ENCODE assay signal across 8 cellular contexts in the genomic region with DNA sequence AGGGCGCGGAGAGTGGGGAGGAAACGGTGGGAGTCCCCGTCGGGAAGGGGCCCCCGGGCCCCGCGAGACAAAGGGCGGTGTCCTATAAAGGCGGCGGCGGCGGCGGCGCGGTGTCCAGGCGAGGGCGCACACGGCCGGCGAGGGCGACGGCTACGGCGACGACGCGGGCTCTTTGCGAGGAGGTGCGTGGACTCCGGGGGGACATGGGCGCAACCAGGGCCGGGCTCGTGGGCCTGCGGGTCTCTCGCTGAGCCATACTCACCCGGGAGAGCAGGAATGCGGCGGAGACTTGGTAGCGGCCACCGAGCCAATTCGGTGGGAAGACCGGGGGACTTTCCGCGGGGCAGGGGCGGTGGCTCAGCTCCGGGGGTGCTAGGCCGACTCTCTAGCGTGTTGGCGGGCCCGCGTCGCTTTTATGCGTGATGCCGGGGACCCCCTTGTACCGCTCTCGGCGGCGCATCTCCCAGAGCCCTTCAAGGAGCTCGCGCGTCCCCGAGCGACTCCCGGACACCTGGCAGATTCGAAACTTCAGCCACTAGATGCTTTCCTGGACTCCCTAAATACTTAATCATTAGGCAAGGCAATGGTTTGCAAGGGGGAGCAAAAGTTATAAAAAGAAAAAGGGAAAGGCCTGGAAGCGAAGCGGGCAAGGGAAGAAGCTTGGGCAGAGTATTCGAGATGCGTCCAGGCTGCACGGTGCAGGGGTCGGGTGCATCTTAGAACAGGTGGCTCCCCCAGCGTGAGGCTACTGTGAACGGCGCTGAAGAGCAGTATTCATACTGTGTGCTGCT. TPM values are rescaled to one million over a fixed set of nuclear protein-coding genes. Genes with fewer than 3 reads are reported as not detected.
DNase-seq lines count a peak whose midpoint lies in the region; ATAC-seq and TF ChIP-seq lines count a peak whose summit lies in the region.

No MANE protein-coding gene starts in this region.

- no peak overlapping the region for H2BK20ac ChIP-seq in IMR-90 (ENCODE audit: low read depth, low read length)

- no peak for TF ChIP-seq CTCF in Calu3 (IDR thresholded peaks at IDR 0.05; ENCODE audit: unreplicated experiment)
- 0 out of 2 replicates have a peak, but pooled peaks have one; percentile 4 for TF ChIP-seq CTCF in IMR-90 (conservative IDR thresholded peaks at IDR 0.05; ENCODE audit: low read depth, low read length)
- peak; percentile 15 for TF ChIP-seq CTCF in parathyroid adenoma (IDR thresholded peaks at IDR 0.05)

- no peaks in the 10 kb centered on the region for H3K4me1 Mint-ChIP-seq in Calu3 (ENCODE audit: low read depth, unreplicated experiment)
- H3K4me1 Mint-ChIP-seq in activated T-cell treated with anti-CD3 and anti-CD28 coated beads, Interleukin-2, amount 50 U/mL, for 24 hours (ENCODE audit: low read depth) = peaks cover 13% of the 10 kb centered on the region

- H4K5ac ChIP-seq in IMR-90 (ENCODE audit: low read depth, low read length) = no peak overlapping the region

- ATAC-seq in GM19397 (IDR thresholded peaks at IDR 0.05; ENCODE audit: unreplicated experiment) (peak; percentile 69), IMR-90 (ENCODE audit: low read depth) (peak; percentile 85), GM18858 (IDR thresholded peaks at IDR 0.05; ENCODE audit: unreplicated experiment) (no peak)

- H3K27me3 Mint-ChIP-seq in Calu3 (ENCODE audit: unreplicated experiment) = peaks cover 19% of the 10 kb centered on the region
- peaks cover 55% of the 10 kb centered on the region for H3K27me3 Mint-ChIP-seq in activated T-cell treated with anti-CD3 and anti-CD28 coated beads, Interleukin-2, amount 50 U/mL, for 24 hours

- H3K4me2 ChIP-seq in IMR-90 (ENCODE audit: low read depth, low read length) (peak overlapping the region; percentile 79), parathyroid adenoma (ENCODE audit: low read length) (peak overlapping the region; percentile 89)

- WGBS in IMR-90 (ENCODE audit: extremely low coverage in 2 of 2, insufficient read length in 1 of 2), 2 experiments = 2% methylated on average over 24 of the region's 75 CpGs; no CpG with 5 or more reads in 1 of the 2 experiments

- no peak for TF ChIP-seq RAD21 in IMR-90 (IDR thresholded peaks at IDR 0.05; ENCODE audit: low read length)

- H3K27ac ChIP-seq in IMR-90 (ENCODE audit: insufficient read depth, low read length) (no peak overlapping the region), parathyroid adenoma (no peak overlapping the region)

- no peak overlapping the region for H3K14ac ChIP-seq in IMR-90 (replicated peaks; ENCODE audit: low read depth, low read length)

- intact Hi-C loops in Calu3 (cut with micrococcal nuclease; ENCODE audit: unreplicated experiment) = no loop called here
- intact Hi-C loops in IMR-90 (cut with micrococcal nuclease) = no loop called here
- intact Hi-C loops in head of caudate nucleus (cut with DNase I) = no loop called here

- no peaks in the 10 kb centered on the region for H3K9me3 ChIP-seq in IMR-90 (ENCODE audit: control insufficient read depth, insufficient read depth, low read length)
- H3K9me3 ChIP-seq in parathyroid adenoma (ENCODE audit: control insufficient read depth, low read length) = no peaks in the 10 kb centered on the region

- H3K4me1 ChIP-seq in IMR-90 (ENCODE audit: control insufficient read depth, insufficient read depth, low read length) (no peaks in the 10 kb centered on the region), parathyroid adenoma (no peaks in the 10 kb centered on the region)

- H2BK15ac ChIP-seq in IMR-90 (ENCODE audit: low read depth, low read length) = no peak overlapping the region

- H3K36me3 Mint-ChIP-seq in Calu3 (ENCODE audit: insufficient read depth, unreplicated experiment) = peaks cover 5% of the 10 kb centered on the region
- no peaks in the 10 kb centered on the region for H3K36me3 Mint-ChIP-seq in activated T-cell treated with anti-CD3 and anti-CD28 coated beads, Interleukin-2, amount 50 U/mL, for 24 hours (ENCODE audit: low read depth)

- POLR2A ChIA-PET in IMR-90 (lab: Charles Lee; ENCODE audit: unreplicated experiment) = no interaction called here

- no peak overlapping the region for H3K18ac ChIP-seq in IMR-90 (ENCODE audit: low read depth, low read length)

- no peak overlapping the region for H3K4ac ChIP-seq in IMR-90 (ENCODE audit: low read depth, low read length)

- no peaks in the 10 kb centered on the region for H3K9me3 Mint-ChIP-seq in Calu3 (ENCODE audit: low read depth, unreplicated experiment)
- H3K9me3 Mint-ChIP-seq in activated T-cell treated with anti-CD3 and anti-CD28 coated beads, Interleukin-2, amount 50 U/mL, for 24 hours = no peaks in the 10 kb centered on the region

- H3K9ac ChIP-seq in IMR-90 (ENCODE audit: low read depth, low read length) = no peak overlapping the region
- H3K9ac ChIP-seq in parathyroid adenoma = no peak overlapping the region

- H2BK5ac ChIP-seq in IMR-90 (ENCODE audit: low read depth, low read length, poor library complexity, severe bottlenecking) = no peak overlapping the region

- CTCF ChIA-PET in Calu3 (lab: Charles Lee) = interaction anchor here (1.5 kb wide), 1 partner anchor 62 kb away, joined by 5 read pairs; no protein-coding TSS in a partner anchor
- CTCF ChIA-PET in IMR-90 (lab: Yijun Ruan, JAX) = no interaction called here

- no peak overlapping the region for H3K23ac ChIP-seq in IMR-90 (ENCODE audit: low read depth, low read length)

- H3K79me1 ChIP-seq in IMR-90 (ENCODE audit: low read depth in 1 of 2, low read length in 2 of 2) = no peaks in the 10 kb centered on the region

- in situ Hi-C loops in IMR-90 (cut with MboI; ENCODE audit: low sequenced_read_pairs) = no loop called here

- no peak overlapping the region for H3K56ac ChIP-seq in IMR-90 (ENCODE audit: extremely low read depth, insufficient read depth, low read length)

- no peak overlapping the region for H2AK5ac ChIP-seq in IMR-90 (ENCODE audit: low read depth, low read length)

- H4K8ac ChIP-seq in IMR-90 (ENCODE audit: low read depth in 2 of 2, low read length in 2 of 2) = no peak overlapping the region

- H2AFZ ChIP-seq in IMR-90 (replicated peaks; ENCODE audit: low read length, poor library complexity) (peak overlapping the region; percentile 82), parathyroid adenoma (peak overlapping the region; percentile 73)

- no TSS peak for BruUV-seq in Calu3 (replicated peaks; lab: Mats Ljungman, UMichigan)
- BruUV-seq in IMR-90 (replicated peaks; lab: Mats Ljungman, UMichigan) = no TSS peak

- H2BK120ac ChIP-seq in IMR-90 (ENCODE audit: low read depth, low read length) = no peak overlapping the region

- peak overlapping the region; percentile 75 for H3K4me3 Mint-ChIP-seq in Calu3 (ENCODE audit: low read depth, unreplicated experiment)
- H3K4me3 Mint-ChIP-seq in activated T-cell treated with anti-CD3 and anti-CD28 coated beads, Interleukin-2, amount 50 U/mL, for 24 hours = peak overlapping the region; percentile 69

- H4K91ac ChIP-seq in IMR-90 (ENCODE audit: insufficient read depth, low read depth, low read length) = no peak overlapping the region

- H3K36me3 ChIP-seq in IMR-90 (ENCODE audit: control insufficient read depth, insufficient read depth, low read length) (no peaks in the 10 kb centered on the region), parathyroid adenoma (ENCODE audit: control insufficient read depth, insufficient read depth, low read length) (no peaks in the 10 kb centered on the region)

- H3K27me3 ChIP-seq in IMR-90 (ENCODE audit: control insufficient read depth, insufficient read depth, low read length) (peaks cover 36% of the 10 kb centered on the region), parathyroid adenoma (ENCODE audit: control insufficient read depth, insufficient read depth, low read length) (no peaks in the 10 kb centered on the region)

- H2AK9ac ChIP-seq in IMR-90 (replicated peaks; ENCODE audit: low read depth, low read length, poor library complexity) = no peak overlapping the region

- dilution Hi-C loops in IMR-90 (cut with HindIII; ENCODE audit: low sequenced_read_pairs, unreplicated experiment) = no loop called here

- H3K79me2 ChIP-seq in parathyroid adenoma = no peaks in the 10 kb centered on the region

- no peak for TF ChIP-seq POLR2A in IMR-90 (IDR thresholded peaks at IDR 0.05; ENCODE audit: low read depth, low read length)

- DNase-seq in Calu3 (peak; percentile 37), IMR-90 (no peak), head of caudate nucleus (peak in 30 of 42 donors; percentile 5 to 71 (median 27)), ureter (ENCODE audit: low spot score) (no peak)
- DNase-seq in activated T-cell treated with anti-CD3 and anti-CD28 coated beads, Interleukin-2, amount 50 U/mL, for 24 hours = peak; percentile 34

- H3K27ac Mint-ChIP-seq in Calu3 (ENCODE audit: unreplicated experiment) = no peak overlapping the region
- no peak overlapping the region for H3K27ac Mint-ChIP-seq in activated T-cell treated with anti-CD3 and anti-CD28 coated beads, Interleukin-2, amount 50 U/mL, for 24 hours

- H3K9me1 ChIP-seq in IMR-90 (ENCODE audit: insufficient read depth, low read length) = no peaks in the 10 kb centered on the region

- H3K4me3 ChIP-seq in IMR-90 (ENCODE audit: insufficient read depth, low read depth, low read length) (peak overlapping the region; percentile 47), parathyroid adenoma (ENCODE audit: low read depth, low read length) (peak overlapping the region; percentile 58)

- no peaks in the 10 kb centered on the region for H4K20me1 ChIP-seq in IMR-90 (ENCODE audit: insufficient read depth, low read length)

TF ChIP-seq in IMR-90, 13 proteins besides CTCF, POLR2A, EP300 and RAD21 (continues in another document):
- TF ChIP-seq BHLHE40 (IDR thresholded peaks at IDR 0.05; ENCODE audit: low read depth, low read length) (no peak), RFX5 (IDR thresholded peaks at IDR 0.05; ENCODE audit: low read depth, low read length) (no peak), NFE2L2 (IDR thresholded peaks at IDR 0.05; ENCODE audit: low read depth, low read length) (no peak), MAZ (IDR thresholded peaks at IDR 0.05; ENCODE audit: borderline replicate concordance, low read depth, low read length) (no peak), FOS (IDR thresholded peaks at IDR 0.05; ENCODE audit: low read depth, low read length) (no peak)

RNA-seq across cellular contexts. Expression of a gene that starts 5.9 kb away (rescaled TPM):
- not detected in 2 replicates for total RNA-seq in Calu3 (2022)
- not detected in 2 replicates for total RNA-seq in IMR-90 (2012; rRNA removed)
- 0.26 TPM in 1 of 2 replicates, not detected in the other for polyA plus RNA-seq in IMR-90 (2012; rRNA removed)
- not detected in 2 replicates for polyA plus RNA-seq in IMR-90 (2012; cell fraction: cytosol; rRNA removed)
- polyA plus RNA-seq in IMR-90 (2012; cell fraction: nucleus; rRNA removed; ENCODE audit: low replicate concordance) = 0.26 and 0.49 TPM in 2 replicates
- not detected for total RNA-seq in ureter

RNA-seq across cellular contexts. Expression of a gene that starts 38.0 kb away (rescaled TPM):
- 14.5 and 15.4 TPM in 2 replicates for total RNA-seq in Calu3 (2022)
- 11.5 and 12.5 TPM in 2 replicates for total RNA-seq in IMR-90 (2012; rRNA removed)
- 3.3 and 3.4 TPM in 2 replicates for polyA plus RNA-seq in IMR-90 (2012; rRNA removed)
- polyA plus RNA-seq in IMR-90 (2012; cell fraction: cytosol; rRNA removed) = 1.3 and 2.0 TPM in 2 replicates
- 0.39 and 1.9 TPM in 2 replicates for polyA plus RNA-seq in IMR-90 (2012; cell fraction: nucleus; rRNA removed; ENCODE audit: low replicate concordance)
- 11.1 TPM for total RNA-seq in ureter

Comparison
In these comparisons a context has a peak if more than half of its experiments do, and no peak if none do; other contexts are left out.
1. DNase-seq: peak in Calu3 (single experiment), activated T-cell treated with anti-CD3 and anti-CD28 coated beads, Interleukin-2, amount 50 U/mL, for 24 hours (single experiment) and head of caudate nucleus (30 of 42); none in IMR-90 (single experiment) and ureter (single experiment).